8 cellular contexts compared by ENCODE assay signal in the genomic region with DNA sequence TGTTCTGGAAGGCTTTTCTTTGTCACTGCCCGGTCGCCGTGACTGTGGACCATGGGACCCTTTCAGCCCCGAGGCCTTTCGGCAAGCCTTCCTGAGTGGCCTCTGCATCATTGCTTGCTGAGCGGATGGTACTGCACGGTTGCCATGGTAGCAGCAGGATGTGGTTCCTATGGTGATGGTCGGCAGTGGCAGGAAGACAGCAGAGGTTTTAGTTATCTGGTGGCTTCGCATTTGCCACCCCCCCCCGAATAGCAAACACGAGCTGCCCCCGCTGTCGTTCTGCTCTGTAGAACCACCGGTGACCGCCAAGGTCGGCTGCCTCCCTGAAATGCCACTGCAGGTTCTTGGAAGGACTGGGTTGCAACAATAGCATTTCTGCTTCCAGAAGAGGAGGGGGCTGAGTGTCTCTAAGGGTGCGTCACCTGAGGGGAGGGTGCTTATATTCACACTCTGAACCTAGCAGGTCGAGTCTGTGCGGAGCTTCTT.
DNase-seq lines count a peak whose midpoint lies in the region; ATAC-seq and TF ChIP-seq lines count a peak whose summit lies in the region.

No MANE protein-coding gene starts in this region.

- no peak for DNase-seq in PC-9
- peak; percentile 80 for DNase-seq in activated gamma-delta T cell treated with anti-CD3 and anti-CD28 coated beads, Interleukin-2, amount 50 U/mL, for 16 hours (ENCODE audit: low read depth)
- peak in 35 of 56 donors; percentile 3 to 74 (median 42) for DNase-seq in nucleus accumbens (lab: John Stamatoyannopoulos, UW)
- no peak for DNase-seq in SKM-1 treated with dmso at 0.1 percent for 144 hours (lab: John Stamatoyannopoulos, UW; ENCODE audit: unreplicated experiment)
- DNase-seq in NCI-H82 treated with DMSO at 0.1 percent for 48 hours (lab: John Stamatoyannopoulos, UW; ENCODE audit: unreplicated experiment): no peak

- 0 out of 2 replicates have a peak overlapping the region, but pooled peaks have one; percentile 73 for H3K27ac ChIP-seq in PC-9

- peaks cover 52% of the 10 kb centered on the region for H3F3A ChIP-seq in PC-9 (ENCODE audit: insufficient read depth, low read depth)

- no peak for TF ChIP-seq CTCF in PC-9 (conservative IDR thresholded peaks at IDR 0.05)

- intact Hi-C loops in PC-9 (cut with micrococcal nuclease; ENCODE audit: unreplicated experiment): no loop called here

- peaks cover 61% of the 10 kb centered on the region for H3K4me1 ChIP-seq in PC-9 (replicated peaks; ENCODE audit: insufficient read depth)

- POLR2A ChIA-PET in PC-9 (lab: Charles Lee; ENCODE audit: unreplicated experiment): no interaction called here

- H3K27me3 ChIP-seq in PC-9 (ENCODE audit: insufficient read depth, low read depth): no peaks in the 10 kb centered on the region

- H4K20me1 ChIP-seq in PC-9 (ENCODE audit: insufficient read depth): 0 out of 2 replicates have a peak, but pooled peaks cover 9% of the 10 kb centered on the region

- no peaks in the 10 kb centered on the region for H3K9me2 ChIP-seq in PC-9 (ENCODE audit: insufficient read depth)

- CTCF ChIA-PET in PC-9 (lab: Charles Lee): interaction anchor here (0.6 kb wide), 1 partner anchor 100 kb away, joined by 3 read pairs; no protein-coding TSS in a partner anchor

- no peak overlapping the region for H2AFZ ChIP-seq in PC-9

- no TSS peak for BruUV-seq in PC-9 (replicated peaks; lab: Mats Ljungman, UMichigan)

- H3K4me2 ChIP-seq in PC-9: no peak overlapping the region

- H3K9me3 ChIP-seq in PC-9 (ENCODE audit: insufficient read depth, low read depth): no peaks in the 10 kb centered on the region

- H3K36me3 ChIP-seq in PC-9 (ENCODE audit: low read depth): 0 out of 2 replicates have a peak, but pooled peaks cover 11% of the 10 kb centered on the region

- peak; percentile 50 for ATAC-seq in GM19463 (IDR thresholded peaks at IDR 0.05; ENCODE audit: unreplicated experiment)
- no peak for ATAC-seq in HG02623 (IDR thresholded peaks at IDR 0.05; ENCODE audit: unreplicated experiment)
- no peak for ATAC-seq in GM18858 (IDR thresholded peaks at IDR 0.05; ENCODE audit: unreplicated experiment)

- no peak overlapping the region for H3K4me3 ChIP-seq in PC-9

- H3K79me2 ChIP-seq in PC-9 (ENCODE audit: low read depth): peaks cover 85% of the 10 kb centered on the region

Comparison
In these comparisons a context has a peak if more than half of its experiments do, and no peak if none do; other contexts are left out.
1. DNase-seq: peak in activated gamma-delta T cell treated with anti-CD3 and anti-CD28 coated beads, Interleukin-2, amount 50 U/mL, for 16 hours (single experiment) and nucleus accumbens (35 of 56); none in PC-9 (0 of 2), SKM-1 treated with dmso at 0.1 percent for 144 hours (single experiment) and NCI-H82 treated with DMSO at 0.1 percent for 48 hours (single experiment).